Comparison of ENCODE assay signal across 18 cellular contexts in genomic region chr10:3402334-3402733, GRCh38.
DNase-seq lines count a peak whose midpoint lies in the region; ATAC-seq and TF ChIP-seq lines count a peak whose summit lies in the region.
"Had no signal": no experiment of that assay in that cellular context is flagged by ENCODE, and none has a peak within 500 bp of the region (broad histone marks: within the 10 kb centered on the region; RNA-seq: fewer than 3 reads in every experiment).

No MANE protein-coding gene starts in this region.

- CTCF ChIA-PET in A673 (lab: Charles Lee) = interaction anchor here (0.6 kb wide), 1 partner anchor 305 kb away, joined by 6 read pairs; no protein-coding TSS in a partner anchor

- H4K20me1 ChIP-seq in GM23248 (ENCODE audit: insufficient read depth) = no peaks in the 10 kb centered on the region
- H4K20me1 ChIP-seq: BLaER1 had no signal

- TF ChIP-seq CTCF in A673 (conservative IDR thresholded peaks at IDR 0.05; ENCODE audit: low read depth, low read length) = no peak
- TF ChIP-seq CTCF in omental fat pad (IDR thresholded peaks at IDR 0.05) = no peak
- no peak for TF ChIP-seq CTCF in adrenal gland (IDR thresholded peaks at IDR 0.05)

- no peak overlapping the region for H3K9ac ChIP-seq in GM23248
- H3K9ac ChIP-seq: BLaER1 had no signal

- H3K4me3 ChIP-seq in A673 (ENCODE audit: low read depth, low read length, poor library complexity, severe bottlenecking) = no peak overlapping the region
- no peak overlapping the region for H3K4me3 ChIP-seq in GM23248
- H3K4me3 ChIP-seq in adrenal gland = no peak overlapping the region
- H3K4me3 ChIP-seq: A549, BLaER1, HAP-1 had no signal

- H3K4me2 ChIP-seq in GM23248 (ENCODE audit: unreplicated experiment) = no peak overlapping the region
- H3K4me2 ChIP-seq: A549 had no signal

- in situ Hi-C loops in GM23248 (cut with MboI) = no loop called here

- DNase-seq in A673 (ENCODE audit: low spot score) = peak; percentile 62
- peak; percentile 2 to 75 for DNase-seq in NCI-H524 (lab: John Stamatoyannopoulos, UW)
- DNase-seq in NCI-H82 treated with DMSO at 0.1 percent for 48 hours (lab: John Stamatoyannopoulos, UW; ENCODE audit: unreplicated experiment) = peak; percentile 36
- DNase-seq in foreskin melanocyte = peak; percentile 52
- no peak for DNase-seq in omental fat pad (ENCODE audit: low spot score)
- DNase-seq in SW 1271 (lab: John Stamatoyannopoulos, UW) = no peak
- DNase-seq in GM23248 = no peak
- no peak for DNase-seq in adrenal gland
- DNase-seq: Calu3; CD4-positive, alpha-beta memory T cell; DMS 273 treated with DMSO at 0.1 percent for 48 hours; DMS53; DND-41 had no signal

- BruUV-seq in A673 (replicated peaks; lab: Mats Ljungman, UMichigan) = no TSS peak

- H3K27ac ChIP-seq in A673 (ENCODE audit: low read depth, low read length, poor library complexity, severe bottlenecking) (peak overlapping the region; percentile 29), GM23248 (no peak overlapping the region), adrenal gland (no peak overlapping the region)
- H3K27ac ChIP-seq: 22Rv1, A549, BLaER1 had no signal

- H3K79me2 ChIP-seq in GM23248 (ENCODE audit: insufficient read depth) = no peaks in the 10 kb centered on the region

- H3K9me3 ChIP-seq in A673 (ENCODE audit: low read depth, low read length, poor library complexity, severe bottlenecking) = no peaks in the 10 kb centered on the region
- no peaks in the 10 kb centered on the region for H3K9me3 ChIP-seq in GM23248 (ENCODE audit: low read depth)
- no peaks in the 10 kb centered on the region for H3K9me3 ChIP-seq in adrenal gland (replicated peaks in 1 of 3)
- H3K9me3 ChIP-seq: A549, HAP-1 had no signal

- intact Hi-C loops in A673 (cut with micrococcal nuclease; ENCODE audit: unreplicated experiment) = no loop called here
- intact Hi-C loops in adrenal gland (cut with DNase I) = no loop called here

- H3K4me1 ChIP-seq in A673 (ENCODE audit: insufficient read depth, low read length, poor library complexity, severe bottlenecking) (peaks cover 23% of the 10 kb centered on the region), GM23248 (ENCODE audit: insufficient read depth) (no peaks in the 10 kb centered on the region), adrenal gland (replicated peaks in 1 of 2) (no peaks in the 10 kb centered on the region)
- H3K4me1 ChIP-seq: HAP-1 had no signal

- no peaks in the 10 kb centered on the region for H3K36me3 ChIP-seq in A673 (ENCODE audit: insufficient read depth, low read length, poor library complexity, severe bottlenecking)
- H3K36me3 ChIP-seq in GM23248 (ENCODE audit: low read depth) = no peaks in the 10 kb centered on the region
- H3K36me3 ChIP-seq in adrenal gland (replicated peaks in 1 of 2) = no peaks in the 10 kb centered on the region
- H3K36me3 ChIP-seq: BLaER1, HAP-1 had no signal

- H2AFZ ChIP-seq in GM23248 = no peak overlapping the region

- H3K27me3 ChIP-seq in A673 (replicated peaks; ENCODE audit: insufficient read depth, low read depth, low read length, poor library complexity) (no peaks in the 10 kb centered on the region), GM23248 (replicated peaks; ENCODE audit: insufficient read depth) (no peaks in the 10 kb centered on the region), adrenal gland (no peaks in the 10 kb centered on the region)
- H3K27me3 ChIP-seq: BLaER1 had no signal

- ATAC-seq in omental fat pad (ENCODE audit: low FRiP score) = no peak
- ATAC-seq: A549, HepG2 had no signal

- H3F3A ChIP-seq in GM23248 (ENCODE audit: insufficient read depth) = no peaks in the 10 kb centered on the region

- POLR2A ChIA-PET in A673 (lab: Charles Lee; ENCODE audit: low non-redundant PET) = interaction anchor here (0.6 to 1.0 kb wide), 2 partner anchors 101 to 383 kb away, joined by 4 to 5 read pairs; partner anchors contain the start of gene KLF6

- no peak for TF ChIP-seq POLR2A in adrenal gland (IDR thresholded peaks at IDR 0.05)

- WGBS in GM23248 (ENCODE audit: low coverage in 1 of 2, low lambda C conversion rate in 2 of 2, missing lambda C conversion rate in 2 of 2), 2 experiments = 84 to 86% methylated on average over 5 of the region's 5 CpGs
- WGBS in adrenal gland, 4 donors = 65 to 74% (median 68%) methylated on average over 5 of the region's 5 CpGs

- H3K9me2 ChIP-seq in GM23248 (ENCODE audit: insufficient read depth) = no peaks in the 10 kb centered on the region

Comparison
In these comparisons a context has a peak if more than half of its experiments do, and no peak if none do; other contexts are left out.
1. DNase-seq: peak in A673 (single experiment), NCI-H524 (2 of 2), NCI-H82 treated with DMSO at 0.1 percent for 48 hours (single experiment) and foreskin melanocyte (single experiment); none in omental fat pad (single experiment), SW 1271 (0 of 2), GM23248 (single experiment) and adrenal gland (0 of 7).